1 cellular context compared by ENCODE assay signal in the genomic region with DNA sequence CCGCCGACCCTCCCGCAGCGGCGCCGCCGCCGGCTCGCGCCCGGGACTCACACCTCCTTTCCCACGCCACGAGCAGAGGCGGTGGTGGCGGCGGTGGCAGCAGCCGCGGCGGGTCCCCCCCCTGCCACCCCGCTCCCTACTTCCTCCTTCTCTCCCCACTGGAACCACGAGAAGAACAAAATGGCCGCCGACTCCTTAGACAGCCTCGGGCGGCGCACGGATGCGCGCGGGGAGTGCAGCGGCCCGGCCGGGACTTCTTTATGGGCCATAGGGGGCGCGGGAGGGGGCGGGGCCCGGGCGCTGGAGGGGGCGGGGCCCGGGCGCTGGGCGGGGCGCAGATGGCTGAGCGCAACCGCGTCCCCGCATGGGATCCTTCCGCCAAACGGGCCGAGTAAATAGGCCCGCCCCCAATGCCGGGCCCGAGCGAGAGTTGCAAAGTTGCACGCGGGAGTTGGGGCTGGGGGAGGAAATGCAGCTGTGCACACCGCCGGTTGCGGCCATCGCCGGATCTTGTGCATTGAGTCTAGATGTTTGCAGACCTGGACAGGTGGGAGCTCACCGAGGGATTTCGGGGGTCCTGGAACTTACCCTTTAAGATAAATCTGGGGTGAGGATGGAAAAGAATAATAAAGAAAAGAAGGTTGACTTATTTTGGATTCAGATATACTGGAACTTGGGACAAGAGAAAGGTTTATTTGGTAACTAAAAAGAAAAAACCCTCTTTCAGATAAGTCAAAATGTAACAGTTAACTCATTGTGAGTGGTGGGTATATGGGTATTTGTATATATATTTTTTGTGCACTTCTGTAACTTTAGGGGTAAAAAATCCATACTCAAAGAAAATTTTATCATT.
A peak's percentile ranks its signal among the peaks of the same experiment; 100 is the strongest.
TF ChIP-seq lines count a peak whose summit lies in the region.

Gene PPP1CC, minus strand, starts transcription at position 174 of the 853 bp plus-strand sequence. CDS start 184 bp downstream, outside the sequence.

TF ChIP-seq in HepG2, 621 proteins besides CTCF, POLR2A, EP300 and RAD21 (continued from another document and continues in another):
- no peak; the same call in 1 of the 2 replicates for TF ChIP-seq ZBTB43 (CRISPR knock-in tag; conservative IDR thresholded peaks at IDR 0.05)
- no peak for TF ChIP-seq ZNF333 (CRISPR knock-in tag; IDR thresholded peaks at IDR 0.05; ENCODE audit: borderline replicate concordance)
- no peak for TF ChIP-seq MYNN (CRISPR knock-in tag; IDR thresholded peaks at IDR 0.05; ENCODE audit: low read depth)
- no peak for TF ChIP-seq TCF7 (IDR thresholded peaks at IDR 0.05; ENCODE audit: low read depth)
- TF ChIP-seq, protein P1, sequence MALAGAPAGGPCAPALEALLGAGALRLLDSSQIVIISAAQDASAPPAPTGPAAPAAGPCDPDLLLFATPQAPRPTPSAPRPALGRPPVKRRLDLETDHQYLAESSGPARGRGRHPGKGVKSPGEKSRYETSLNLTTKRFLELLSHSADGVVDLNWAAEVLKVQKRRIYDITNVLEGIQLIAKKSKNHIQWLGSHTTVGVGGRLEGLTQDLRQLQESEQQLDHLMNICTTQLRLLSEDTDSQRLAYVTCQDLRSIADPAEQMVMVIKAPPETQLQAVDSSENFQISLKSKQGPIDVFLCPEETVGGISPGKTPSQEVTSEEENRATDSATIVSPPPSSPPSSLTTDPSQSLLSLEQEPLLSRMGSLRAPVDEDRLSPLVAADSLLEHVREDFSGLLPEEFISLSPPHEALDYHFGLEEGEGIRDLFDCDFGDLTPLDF (CRISPR knock-in tag; IDR thresholded peaks at IDR 0.05) = no peak
- no peak for TF ChIP-seq KLF15 (CRISPR knock-in tag; IDR thresholded peaks at IDR 0.05; ENCODE audit: borderline replicate concordance)
- TF ChIP-seq, protein P2, sequence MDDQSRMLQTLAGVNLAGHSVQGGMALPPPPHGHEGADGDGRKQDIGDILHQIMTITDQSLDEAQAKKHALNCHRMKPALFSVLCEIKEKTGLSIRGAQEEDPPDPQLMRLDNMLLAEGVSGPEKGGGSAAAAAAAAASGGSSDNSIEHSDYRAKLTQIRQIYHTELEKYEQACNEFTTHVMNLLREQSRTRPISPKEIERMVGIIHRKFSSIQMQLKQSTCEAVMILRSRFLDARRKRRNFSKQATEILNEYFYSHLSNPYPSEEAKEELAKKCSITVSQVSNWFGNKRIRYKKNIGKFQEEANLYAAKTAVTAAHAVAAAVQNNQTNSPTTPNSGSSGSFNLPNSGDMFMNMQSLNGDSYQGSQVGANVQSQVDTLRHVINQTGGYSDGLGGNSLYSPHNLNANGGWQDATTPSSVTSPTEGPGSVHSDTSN (CRISPR knock-in tag; IDR thresholded peaks at IDR 0.05; ENCODE audit: borderline replicate concordance) = no peak
- TF ChIP-seq TAF15 (IDR thresholded peaks at IDR 0.05; ENCODE audit: low read depth, low read length, poor library complexity, severe bottlenecking) = no peak
- TF ChIP-seq, protein P3, sequence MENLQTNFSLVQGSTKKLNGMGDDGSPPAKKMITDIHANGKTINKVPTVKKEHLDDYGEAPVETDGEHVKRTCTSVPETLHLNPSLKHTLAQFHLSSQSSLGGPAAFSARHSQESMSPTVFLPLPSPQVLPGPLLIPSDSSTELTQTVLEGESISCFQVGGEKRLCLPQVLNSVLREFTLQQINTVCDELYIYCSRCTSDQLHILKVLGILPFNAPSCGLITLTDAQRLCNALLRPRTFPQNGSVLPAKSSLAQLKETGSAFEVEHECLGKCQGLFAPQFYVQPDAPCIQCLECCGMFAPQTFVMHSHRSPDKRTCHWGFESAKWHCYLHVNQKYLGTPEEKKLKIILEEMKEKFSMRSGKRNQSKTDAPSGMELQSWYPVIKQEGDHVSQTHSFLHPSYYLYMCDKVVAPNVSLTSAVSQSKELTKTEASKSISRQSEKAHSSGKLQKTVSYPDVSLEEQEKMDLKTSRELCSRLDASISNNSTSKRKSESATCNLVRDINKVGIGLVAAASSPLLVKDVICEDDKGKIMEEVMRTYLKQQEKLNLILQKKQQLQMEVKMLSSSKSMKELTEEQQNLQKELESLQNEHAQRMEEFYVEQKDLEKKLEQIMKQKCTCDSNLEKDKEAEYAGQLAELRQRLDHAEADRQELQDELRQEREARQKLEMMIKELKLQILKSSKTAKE (CRISPR knock-in tag; IDR thresholded peaks at IDR 0.05; ENCODE audit: borderline replicate concordance) = no peak
- no peak; the same call in 1 of the 2 replicates for TF ChIP-seq RARA (CRISPR knock-in tag; IDR thresholded peaks at IDR 0.05)
- no peak for TF ChIP-seq CENPBD1 (CRISPR knock-in tag; IDR thresholded peaks at IDR 0.05; ENCODE audit: borderline replicate concordance, low read depth)
- peak; percentile 19 for TF ChIP-seq TEAD3 (CRISPR knock-in tag; optimal IDR thresholded peaks at IDR 0.05; ENCODE audit: borderline replicate concordance)
- TF ChIP-seq MAFF (IDR thresholded peaks at IDR 0.05; ENCODE audit: low read depth, low read length) = no peak
- no peak; the same call in 1 of the 2 replicates for TF ChIP-seq ZNF724P (CRISPR knock-in tag; IDR thresholded peaks at IDR 0.05; ENCODE audit: borderline replicate concordance)
- no peak for TF ChIP-seq MBNL3 (CRISPR knock-in tag; conservative IDR thresholded peaks at IDR 0.05)
- TF ChIP-seq ZBTB20 (CRISPR knock-in tag; IDR thresholded peaks at IDR 0.05; ENCODE audit: borderline replicate concordance, low read depth) = peak; percentile 36; the same call in 1 of the 2 replicates
- peak; percentile 65 for TF ChIP-seq MED1 (CRISPR knock-in tag; IDR thresholded peaks at IDR 0.05)
- no peak for TF ChIP-seq HOXA7 (CRISPR knock-in tag; IDR thresholded peaks at IDR 0.05)
- no peak for TF ChIP-seq THYN1 (CRISPR knock-in tag; IDR thresholded peaks at IDR 0.05; ENCODE audit: borderline replicate concordance, low read depth)
- TF ChIP-seq ZMYM4 (CRISPR knock-in tag; IDR thresholded peaks at IDR 0.05) = peak; percentile 87
- no peak for TF ChIP-seq GPN1 (CRISPR knock-in tag; IDR thresholded peaks at IDR 0.05; ENCODE audit: borderline replicate concordance)
- TF ChIP-seq NCOA2 (CRISPR knock-in tag; IDR thresholded peaks at IDR 0.05) = peak; percentile 38; the same call in 1 of the 2 replicates
- TF ChIP-seq ZNF33A (CRISPR knock-in tag; IDR thresholded peaks at IDR 0.05; ENCODE audit: borderline replicate concordance) = no peak
- TF ChIP-seq AHR (CRISPR knock-in tag; IDR thresholded peaks at IDR 0.05) = 0 out of 2 replicates have a peak, but pooled peaks have one; percentile 57
- no peak for TF ChIP-seq HOXA9 (CRISPR knock-in tag; IDR thresholded peaks at IDR 0.05; ENCODE audit: borderline replicate concordance)
- peak; percentile 69 for TF ChIP-seq ERF (CRISPR knock-in tag; IDR thresholded peaks at IDR 0.05)
- no peak for TF ChIP-seq NFE2 (CRISPR knock-in tag; IDR thresholded peaks at IDR 0.05)
- no peak for TF ChIP-seq EED (CRISPR knock-in tag; IDR thresholded peaks at IDR 0.05)
- TF ChIP-seq, protein P4, sequence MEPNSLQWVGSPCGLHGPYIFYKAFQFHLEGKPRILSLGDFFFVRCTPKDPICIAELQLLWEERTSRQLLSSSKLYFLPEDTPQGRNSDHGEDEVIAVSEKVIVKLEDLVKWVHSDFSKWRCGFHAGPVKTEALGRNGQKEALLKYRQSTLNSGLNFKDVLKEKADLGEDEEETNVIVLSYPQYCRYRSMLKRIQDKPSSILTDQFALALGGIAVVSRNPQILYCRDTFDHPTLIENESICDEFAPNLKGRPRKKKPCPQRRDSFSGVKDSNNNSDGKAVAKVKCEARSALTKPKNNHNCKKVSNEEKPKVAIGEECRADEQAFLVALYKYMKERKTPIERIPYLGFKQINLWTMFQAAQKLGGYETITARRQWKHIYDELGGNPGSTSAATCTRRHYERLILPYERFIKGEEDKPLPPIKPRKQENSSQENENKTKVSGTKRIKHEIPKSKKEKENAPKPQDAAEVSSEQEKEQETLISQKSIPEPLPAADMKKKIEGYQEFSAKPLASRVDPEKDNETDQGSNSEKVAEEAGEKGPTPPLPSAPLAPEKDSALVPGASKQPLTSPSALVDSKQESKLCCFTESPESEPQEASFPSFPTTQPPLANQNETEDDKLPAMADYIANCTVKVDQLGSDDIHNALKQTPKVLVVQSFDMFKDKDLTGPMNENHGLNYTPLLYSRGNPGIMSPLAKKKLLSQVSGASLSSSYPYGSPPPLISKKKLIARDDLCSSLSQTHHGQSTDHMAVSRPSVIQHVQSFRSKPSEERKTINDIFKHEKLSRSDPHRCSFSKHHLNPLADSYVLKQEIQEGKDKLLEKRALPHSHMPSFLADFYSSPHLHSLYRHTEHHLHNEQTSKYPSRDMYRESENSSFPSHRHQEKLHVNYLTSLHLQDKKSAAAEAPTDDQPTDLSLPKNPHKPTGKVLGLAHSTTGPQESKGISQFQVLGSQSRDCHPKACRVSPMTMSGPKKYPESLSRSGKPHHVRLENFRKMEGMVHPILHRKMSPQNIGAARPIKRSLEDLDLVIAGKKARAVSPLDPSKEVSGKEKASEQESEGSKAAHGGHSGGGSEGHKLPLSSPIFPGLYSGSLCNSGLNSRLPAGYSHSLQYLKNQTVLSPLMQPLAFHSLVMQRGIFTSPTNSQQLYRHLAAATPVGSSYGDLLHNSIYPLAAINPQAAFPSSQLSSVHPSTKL (CRISPR knock-in tag; IDR thresholded peaks at IDR 0.05) = 0 out of 2 replicates have a peak, but pooled peaks have one; percentile 30
- TF ChIP-seq ZNF343 (CRISPR knock-in tag; IDR thresholded peaks at IDR 0.05) = no peak
- no peak; the same call in 1 of the 2 replicates for TF ChIP-seq PAWR (CRISPR knock-in tag; IDR thresholded peaks at IDR 0.05; ENCODE audit: borderline replicate concordance)
- TF ChIP-seq TBL1XR1 (IDR thresholded peaks at IDR 0.05; ENCODE audit: borderline replicate concordance, low read length, partially characterized antibody) = no peak
- no peak for TF ChIP-seq RNF219 (CRISPR knock-in tag; IDR thresholded peaks at IDR 0.05)
- TF ChIP-seq, protein P5, sequence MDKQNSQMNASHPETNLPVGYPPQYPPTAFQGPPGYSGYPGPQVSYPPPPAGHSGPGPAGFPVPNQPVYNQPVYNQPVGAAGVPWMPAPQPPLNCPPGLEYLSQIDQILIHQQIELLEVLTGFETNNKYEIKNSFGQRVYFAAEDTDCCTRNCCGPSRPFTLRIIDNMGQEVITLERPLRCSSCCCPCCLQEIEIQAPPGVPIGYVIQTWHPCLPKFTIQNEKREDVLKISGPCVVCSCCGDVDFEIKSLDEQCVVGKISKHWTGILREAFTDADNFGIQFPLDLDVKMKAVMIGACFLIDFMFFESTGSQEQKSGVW (CRISPR knock-in tag; IDR thresholded peaks at IDR 0.05; ENCODE audit: borderline replicate concordance) = no peak
- TF ChIP-seq ZNF569 (CRISPR knock-in tag; IDR thresholded peaks at IDR 0.05; ENCODE audit: borderline replicate concordance) = no peak
- TF ChIP-seq, protein P6, sequence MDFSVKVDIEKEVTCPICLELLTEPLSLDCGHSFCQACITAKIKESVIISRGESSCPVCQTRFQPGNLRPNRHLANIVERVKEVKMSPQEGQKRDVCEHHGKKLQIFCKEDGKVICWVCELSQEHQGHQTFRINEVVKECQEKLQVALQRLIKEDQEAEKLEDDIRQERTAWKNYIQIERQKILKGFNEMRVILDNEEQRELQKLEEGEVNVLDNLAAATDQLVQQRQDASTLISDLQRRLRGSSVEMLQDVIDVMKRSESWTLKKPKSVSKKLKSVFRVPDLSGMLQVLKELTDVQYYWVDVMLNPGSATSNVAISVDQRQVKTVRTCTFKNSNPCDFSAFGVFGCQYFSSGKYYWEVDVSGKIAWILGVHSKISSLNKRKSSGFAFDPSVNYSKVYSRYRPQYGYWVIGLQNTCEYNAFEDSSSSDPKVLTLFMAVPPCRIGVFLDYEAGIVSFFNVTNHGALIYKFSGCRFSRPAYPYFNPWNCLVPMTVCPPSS (IDR thresholded peaks at IDR 0.05) = no peak
- TF ChIP-seq ZBTB14 (CRISPR knock-in tag; IDR thresholded peaks at IDR 0.05) = 0 out of 2 replicates have a peak, but pooled peaks have one; percentile 6
- TF ChIP-seq ZNF788 (CRISPR knock-in tag; IDR thresholded peaks at IDR 0.05; ENCODE audit: borderline replicate concordance) = peak; percentile 67; the same call in 1 of the 2 replicates
